8 cellular contexts compared by ENCODE assay signal in genomic region chr15:64693134-64693533, GRCh38.
DNase-seq lines count a peak whose midpoint lies in the region; FAIRE-seq and TF ChIP-seq lines count a peak whose summit lies in the region.

No MANE protein-coding gene starts in this region.

- H3K4me3 Mint-ChIP-seq in progenitor cell of endocrine pancreas (ENCODE audit: low read depth) = no peak overlapping the region

- H3K9me3 Mint-ChIP-seq in progenitor cell of endocrine pancreas (ENCODE audit: low read depth) = no peaks in the 10 kb centered on the region

- H3K27ac Mint-ChIP-seq in progenitor cell of endocrine pancreas = peak overlapping the region; percentile 82

- peaks cover 28% of the 10 kb centered on the region for H3K4me1 Mint-ChIP-seq in progenitor cell of endocrine pancreas (ENCODE audit: low read depth)

- intact Hi-C loops in posterior vena cava (cut with DNase I) = no loop called here

- no peaks in the 10 kb centered on the region for H3K27me3 Mint-ChIP-seq in progenitor cell of endocrine pancreas

- TF ChIP-seq CTCF in progenitor cell of endocrine pancreas (IDR thresholded peaks at IDR 0.05; ENCODE audit: unreplicated experiment) = no peak

- DNase-seq in DMS53 treated with DMSO at 0.1 percent for 48 hours (lab: John Stamatoyannopoulos, UW; ENCODE audit: unreplicated experiment) (peak; percentile 12), RCC 7860 (ENCODE audit: low spot score) (peak; percentile 41), fibroblast of the conjunctiva (ENCODE audit: low read depth) (peak; percentile 75), progenitor cell of endocrine pancreas (ENCODE audit: low spot score, unreplicated experiment) (no peak), ecto neural progenitor cell (ENCODE audit: low spot score) (no peak), posterior vena cava (ENCODE audit: low spot score) (no peak)
- DNase-seq in stimulated activated CD8-positive, alpha-beta memory T cell treated with anti-CD3 and anti-CD28 coated beads, Interleukin-4, amount 100 ng/mL, for 48 hours = no peak
- DNase-seq in activated CD4-positive, CD25-positive, alpha-beta regulatory T cell treated with anti-CD3 and anti-CD28 coated beads, Interleukin-2, amount 50 U/mL, for 72 hours = no peak

- FAIRE-seq in RCC 7860 (lab: Jason Lieb, UNC) = no peak

- peaks cover 21% of the 10 kb centered on the region for H3K36me3 Mint-ChIP-seq in progenitor cell of endocrine pancreas (ENCODE audit: insufficient read depth)

Comparison
In these comparisons a context has a peak if more than half of its experiments do, and no peak if none do; other contexts are left out.
1. DNase-seq: peak in DMS53 treated with DMSO at 0.1 percent for 48 hours (single experiment), RCC 7860 (single experiment) and fibroblast of the conjunctiva (single experiment); none in progenitor cell of endocrine pancreas (single experiment), ecto neural progenitor cell (single experiment), stimulated activated CD8-positive, alpha-beta memory T cell treated with anti-CD3 and anti-CD28 coated beads, Interleukin-4, amount 100 ng/mL, for 48 hours (single experiment), activated CD4-positive, CD25-positive, alpha-beta regulatory T cell treated with anti-CD3 and anti-CD28 coated beads, Interleukin-2, amount 50 U/mL, for 72 hours (single experiment) and posterior vena cava (single experiment).